ENCODE assay signal across 8 cellular contexts in genomic region chr22:37244114-37244921, GRCh38.
A peak's percentile ranks its signal among the peaks of the same experiment; 100 is the strongest.
DNase-seq lines count a peak whose midpoint lies in the region; ATAC-seq, FAIRE-seq and TF ChIP-seq lines count a peak whose summit lies in the region.

Gene RAC2, minus strand, starts transcription at chr22:37244269. Its CDS starts 121 bp downstream, at chr22:37244148.

- H3K4me3 ChIP-seq in foreskin fibroblast (ENCODE audit: low read depth in 1 of 2, low read length in 2 of 2) (peak within 1 kb of the TSS; percentile 44 to 47), rectal smooth muscle tissue (ENCODE audit: low read length) (peak within 1 kb of the TSS; percentile 63)

- H3K27me3 ChIP-seq in rectal smooth muscle tissue (ENCODE audit: control insufficient read depth, insufficient read depth, low read length) = peaks cover 6% of the 10 kb centered on the region

- H3K4me1 ChIP-seq in rectal smooth muscle tissue (ENCODE audit: control insufficient read depth, insufficient read depth, low read length) = no peaks in the 10 kb centered on the region

- FAIRE-seq in RCC 7860 (lab: Jason Lieb, UNC) = peak; percentile 76

- DNase-seq in GM13977 (ENCODE audit: low spot score) = peak; percentile 82
- DNase-seq in RCC 7860 (ENCODE audit: low spot score) = peak; percentile 83
- peak; percentile 93 to 95 for DNase-seq in activated T-cell treated with anti-CD3 and anti-CD28 coated beads, Interleukin-2, amount 50 U/mL, for 48 hours
- DNase-seq in foreskin fibroblast = peak in 1 of 2 donors; percentile 70
- DNase-seq in putamen (ENCODE audit: low spot score) = no peak
- no peak for DNase-seq in NCI-H2196 (lab: John Stamatoyannopoulos, UW; ENCODE audit: unreplicated experiment)

- in situ Hi-C loops in GM13977 (cut with MboI; ENCODE audit: low pct_unique_long_range_greater_than_20kb, low sequenced_read_pairs, unreplicated experiment) = no loop called here

- H3K27ac ChIP-seq in rectal smooth muscle tissue (ENCODE audit: low read depth, low read length) = no peak within 1 kb of the TSS

- H3K9ac ChIP-seq in rectal smooth muscle tissue (ENCODE audit: low read length) = peak within 1 kb of the TSS; percentile 53

- ATAC-seq in HG02798 (IDR thresholded peaks at IDR 0.05; ENCODE audit: poor library complexity, unreplicated experiment) = peak; percentile 64

- TF ChIP-seq CTCF in GM13977 (IDR thresholded peaks at IDR 0.05; ENCODE audit: extremely low read depth, insufficient read depth, missing control alignments) (no peak), foreskin fibroblast (IDR thresholded peaks at IDR 0.05; ENCODE audit: low read depth, low read length) (no peak)

- H3K36me3 ChIP-seq in rectal smooth muscle tissue (ENCODE audit: control insufficient read depth, insufficient read depth, low read length) = peaks cover 3% of the 10 kb centered on the region

Comparison
In these comparisons a context has a peak if more than half of its experiments do, and no peak if none do; other contexts are left out.
1. DNase-seq: peak in GM13977 (single experiment), RCC 7860 (single experiment) and activated T-cell treated with anti-CD3 and anti-CD28 coated beads, Interleukin-2, amount 50 U/mL, for 48 hours (2 of 2); none in putamen (single experiment) and NCI-H2196 (single experiment).